In genomic region chr19:45782820-45783785, GRCh38 we compare ENCODE assay signal across 12 cellular contexts. TPM values are rescaled to one million over a fixed set of nuclear protein-coding genes. Genes with fewer than 3 reads are reported as not detected.
DNase-seq lines count a peak whose midpoint lies in the region; ATAC-seq and TF ChIP-seq lines count a peak whose summit lies in the region.
"Had no signal": no experiment of that assay in that cellular context is flagged by ENCODE, and none has a peak within 500 bp of the region (broad histone marks: within the 10 kb centered on the region; RNA-seq: fewer than 3 reads in every experiment).

No MANE protein-coding gene starts in this region.

- TF ChIP-seq POLR2A in adrenal gland (IDR thresholded peaks at IDR 0.05), result peak in 1 of 2 donors; percentile 33

- CTCF ChIA-PET in CD8-positive, alpha-beta T cell (lab: Charles Lee), result interaction anchor here (1.1 to 1.5 kb wide), 4 partner anchors 11 to 18 kb away, joined by 4 to 6 read pairs (median 4); no protein-coding TSS in a partner anchor

- intact Hi-C loops in adrenal gland (cut with DNase I), result no loop called here
- intact Hi-C loops in sciatic nerve (cut with DNase I), result no loop called here
- intact Hi-C loops in CD8-positive, alpha-beta T cell (cut with DNase I, micrococcal nuclease), result no loop called here

- peaks cover 24% of the 10 kb centered on the region for H3K36me3 Mint-ChIP-seq in CD8-positive, alpha-beta T cell

- no peak overlapping the region for H3K27ac Mint-ChIP-seq in CD8-positive, alpha-beta T cell
- H3K27ac Mint-ChIP-seq: activated T-helper 2 cell treated with anti-CD3 and anti-CD28 coated beads, Interferon-gamma antibody, Interleukin-2, Interleukin-4, amounts not matched to agents 10 μg/mL and 5 μg/mL and 100 μg/mL, durations not matched to agents 14 hours and 24 hours and 36 hours; memory B cell; stimulated activated memory B cell treated with anti-CD40 and anti-IgM and Interleukin-4, amounts not matched to agents 10 μg/mL and 1 μg/mL and 100 μg/mL, for 72 hours had no signal

- no peak overlapping the region for H3K4me3 Mint-ChIP-seq in CD8-positive, alpha-beta T cell
- H3K4me3 Mint-ChIP-seq: memory B cell; stimulated activated memory B cell treated with anti-CD40 and anti-IgM and Interleukin-4, amounts not matched to agents 10 μg/mL and 1 μg/mL and 100 μg/mL, for 72 hours had no signal

- H3K36me3 ChIP-seq in adrenal gland (replicated peaks in 1 of 2) (peaks cover 0 to 31% of the 10 kb centered on the region in 2 donors), cardiac muscle cell (peaks cover 13% of the 10 kb centered on the region)
- no peaks in the 10 kb centered on the region for H3K36me3 ChIP-seq in CD8-positive, alpha-beta T cell (ENCODE audit: insufficient read depth, low read length)

- H3K27ac ChIP-seq in adrenal gland (peak overlapping the region; percentile 60 to 96 (median 89)), cardiac muscle cell (peak overlapping the region; percentile 97)
- no peak overlapping the region for H3K27ac ChIP-seq in CD8-positive, alpha-beta T cell (ENCODE audit: low read depth, low read length)

- DNase-seq in ELR (ENCODE audit: low read depth), result peak; percentile 89
- DNase-seq in adrenal gland, result peak in 6 of 7 donors; percentile 67 to 85 (median 76)
- peak; percentile 54 to 56 for DNase-seq in cardiac muscle cell (ENCODE audit: low read depth in 1 of 2, low spot score in 1 of 2)
- no peak for DNase-seq in sciatic nerve (ENCODE audit: low spot score)
- DNase-seq in NCI-H2227 (lab: John Stamatoyannopoulos, UW; ENCODE audit: unreplicated experiment), result no peak
- no peak for DNase-seq in CD8-positive, alpha-beta T cell
- DNase-seq: NCI-H526 treated with DMSO at 0.1 percent for 48 hours had no signal

- WGBS in adrenal gland, 4 donors, result 43 to 63% (median 52%) methylated on average over 10 to 26 of the region's 26 CpGs

- H3K9me3 ChIP-seq in adrenal gland (replicated peaks in 1 of 3) (no peaks in the 10 kb centered on the region), cardiac muscle cell (ENCODE audit: low read depth) (no peaks in the 10 kb centered on the region)
- H3K9me3 ChIP-seq in CD8-positive, alpha-beta T cell (ENCODE audit: low read length), result no peaks in the 10 kb centered on the region

- peaks cover 35 to 41% of the 10 kb centered on the region in 2 donors for H3K4me1 ChIP-seq in adrenal gland (replicated peaks in 1 of 2)
- peaks cover 43% of the 10 kb centered on the region for H3K4me1 ChIP-seq in cardiac muscle cell (ENCODE audit: low read depth)
- H3K4me1 ChIP-seq in CD8-positive, alpha-beta T cell (ENCODE audit: insufficient read depth, low read length), result peaks cover 19% of the 10 kb centered on the region

- TF ChIP-seq CTCF in adrenal gland (IDR thresholded peaks at IDR 0.05) (no peak), cardiac muscle cell (IDR thresholded peaks at IDR 0.05; ENCODE audit: low read depth, low read length) (no peak)
- TF ChIP-seq CTCF in CD8-positive, alpha-beta T cell (IDR thresholded peaks at IDR 0.05), result no peak

- H3K4me3 ChIP-seq in adrenal gland (peak overlapping the region in 1 of 4 donors; percentile 61), cardiac muscle cell (peak overlapping the region; percentile 36)
- no peak overlapping the region for H3K4me3 ChIP-seq in CD8-positive, alpha-beta T cell (ENCODE audit: low read depth, low read length)

- ATAC-seq in sciatic nerve (peak; percentile 61), HG03097 (IDR thresholded peaks at IDR 0.05; ENCODE audit: low FRiP score, unreplicated experiment) (no peak), HG03280 (IDR thresholded peaks at IDR 0.05; ENCODE audit: unreplicated experiment) (no peak)
- no peak for ATAC-seq in CD8-positive, alpha-beta T cell
- ATAC-seq: stimulated activated memory B cell treated with anti-CD40 and anti-IgM and Interleukin-4, amounts not matched to agents 10 μg/mL and 1 μg/mL and 100 μg/mL, for 72 hours had no signal

- POLR2A ChIA-PET in CD8-positive, alpha-beta T cell (lab: Charles Lee), result interaction anchor here (0.9 kb wide), 1 partner anchor 9 kb away, joined by 3 read pairs; no protein-coding TSS in a partner anchor

- peaks cover 30% of the 10 kb centered on the region for H3K27me3 Mint-ChIP-seq in CD8-positive, alpha-beta T cell (ENCODE audit: low read depth)

- H3K27me3 ChIP-seq in adrenal gland (no peaks in the 10 kb centered on the region), cardiac muscle cell (no peaks in the 10 kb centered on the region)
- peaks cover 20% of the 10 kb centered on the region for H3K27me3 ChIP-seq in CD8-positive, alpha-beta T cell (ENCODE audit: insufficient read depth, low read length)

- H3K9me3 Mint-ChIP-seq in CD8-positive, alpha-beta T cell, result no peaks in the 10 kb centered on the region
- H3K9me3 Mint-ChIP-seq: activated T-helper 2 cell treated with anti-CD3 and anti-CD28 coated beads, Interferon-gamma antibody, Interleukin-2, Interleukin-4, amounts not matched to agents 10 μg/mL and 5 μg/mL and 100 μg/mL, durations not matched to agents 14 hours and 24 hours and 36 hours; memory B cell; stimulated activated memory B cell treated with anti-CD40 and anti-IgM and Interleukin-4, amounts not matched to agents 10 μg/mL and 1 μg/mL and 100 μg/mL, for 72 hours had no signal

- H3K4me1 Mint-ChIP-seq in CD8-positive, alpha-beta T cell (ENCODE audit: low read depth), result peaks cover 22% of the 10 kb centered on the region

RNA-seq across cellular contexts. Expression of gene DMPK, which starts 0.8 kb away (rescaled TPM):
- total RNA-seq in adrenal gland (100 to 1,000 TPM in 5 of 8 donors, 10 to 100 TPM in 3; 89.1 to 197 (median 116) TPM), cardiac muscle cell (92.7 and 142 TPM in 2 replicates), sciatic nerve (77.9 TPM)
- polyA plus RNA-seq in adrenal gland (100 to 1,000 TPM in 2 of 3 donors, 10 to 100 TPM in 1; 76.8 to 748 (median 185) TPM), cardiac muscle cell (94.9 and 98.7 TPM in 2 replicates)
- total RNA-seq in CD8-positive, alpha-beta T cell, result 10 to 100 TPM; 13.7 to 17.8 TPM

RNA-seq across cellular contexts. Expression of gene DMWD, which starts 9.5 kb away (rescaled TPM):
- total RNA-seq in adrenal gland, result 10 to 100 TPM; 29.2 to 59.5 (median 36.0) TPM
- 10 to 100 TPM; 14.2 to 91.5 (median 16.7) TPM for polyA plus RNA-seq in adrenal gland
- total RNA-seq in cardiac muscle cell, result 65.1 and 112 TPM in 2 replicates
- polyA plus RNA-seq in cardiac muscle cell, result 138 and 163 TPM in 2 replicates
- 57.4 TPM for total RNA-seq in sciatic nerve
- 10 to 100 TPM; 23.8 to 25.5 TPM for total RNA-seq in CD8-positive, alpha-beta T cell

RNA-seq across cellular contexts. Expression of gene SIX5, which starts 14.1 kb away (rescaled TPM):
- total RNA-seq in adrenal gland (10 to 100 TPM; 12.5 to 67.6 (median 27.1) TPM), cardiac muscle cell (78.8 and 88.2 TPM in 2 replicates), sciatic nerve (26.3 TPM)
- polyA plus RNA-seq in adrenal gland (10 to 100 TPM in 2 of 3 donors, 1 to 10 TPM in 1; 6.2 to 69.1 (median 32.9) TPM), cardiac muscle cell (40.4 and 41.1 TPM in 2 replicates)
- total RNA-seq in CD8-positive, alpha-beta T cell, result under 1 TPM; 0.73 to 0.75 TPM

RNA-seq across cellular contexts. Expression of gene RSPH6A, which starts 32.0 kb away (rescaled TPM):
- total RNA-seq in adrenal gland (under 1 TPM in 2 of 8 donors, not detected in 6; 0.14 to 0.17 TPM), cardiac muscle cell (0.07 and 0.27 TPM in 2 replicates), sciatic nerve (0.18 TPM)
- polyA plus RNA-seq in adrenal gland (under 1 TPM in 1 of 3 donors, not detected in 2; 0.24 TPM), cardiac muscle cell (0.45 TPM in 1 of 2 replicates, not detected in the other)
- total RNA-seq in CD8-positive, alpha-beta T cell, result under 1 TPM; 0.14 to 0.28 TPM

RNA-seq across cellular contexts. Expression of gene MEIOSIN, which starts 49.9 kb away (rescaled TPM):
- total RNA-seq in adrenal gland, result not detected
- polyA plus RNA-seq in adrenal gland, result under 1 TPM in 2 of 3 donors, not detected in 1; 0.03 to 0.05 TPM
- total RNA-seq in cardiac muscle cell, result 0.11 and 0.33 TPM in 2 replicates
- 0.07 and 0.18 TPM in 2 replicates for polyA plus RNA-seq in cardiac muscle cell
- total RNA-seq in sciatic nerve, result not detected
- not detected for total RNA-seq in CD8-positive, alpha-beta T cell
- total RNA-seq: activated T-helper 2 cell treated with anti-CD3 and anti-CD28 coated beads, Interferon-gamma antibody, Interleukin-2, Interleukin-4, amounts not matched to agents 10 μg/mL and 5 μg/mL and 100 μg/mL, durations not matched to agents 14 hours and 24 hours and 36 hours had no signal

Comparison
In these comparisons a context has a peak if more than half of its experiments do, and no peak if none do; other contexts are left out.
1. DNase-seq: peak in ELR (single experiment), adrenal gland (6 of 7) and cardiac muscle cell (2 of 2); none in sciatic nerve (single experiment), NCI-H2227 (single experiment) and CD8-positive, alpha-beta T cell (0 of 7).
2. RNA of gene SIX5, which starts 14.1 kb away (total RNA-seq): 78.8 to 88.2 TPM in cardiac muscle cell, 12.5 to 67.6 TPM in adrenal gland and 26.3 TPM in sciatic nerve (single experiment); 0.73 to 0.75 TPM in CD8-positive, alpha-beta T cell; every median in the first group is over 4 times any median in the second.